Comparison of ENCODE assay signal across 1 cellular context in the genomic region with DNA sequence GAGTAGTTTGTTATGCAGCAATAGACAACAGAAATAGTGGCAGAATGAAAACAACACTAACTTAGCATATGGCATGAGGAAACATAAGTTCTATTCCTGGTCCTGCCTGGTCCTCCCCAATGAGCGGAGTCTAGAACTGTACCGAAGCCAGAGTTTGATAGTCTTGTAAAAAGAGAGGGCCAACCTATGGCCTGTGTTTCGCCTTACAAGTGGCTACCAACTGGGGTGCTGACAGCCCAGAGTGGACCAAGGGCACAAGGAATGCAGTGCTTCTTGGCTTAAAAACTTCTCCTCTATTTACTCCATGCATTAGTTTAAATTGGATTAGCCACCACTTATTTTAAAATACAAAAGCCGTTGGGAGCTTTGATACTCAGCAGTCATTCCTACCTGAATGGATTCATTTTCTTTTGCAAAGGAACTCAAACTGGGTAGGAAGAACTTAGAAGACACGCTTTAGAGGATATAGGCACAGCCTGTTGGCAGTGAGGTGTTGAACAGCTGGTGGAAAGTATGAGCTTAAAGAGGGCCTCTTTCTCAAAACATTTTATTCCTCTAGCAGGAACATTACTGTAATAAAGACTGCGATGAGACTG.
TF ChIP-seq lines count a peak whose summit lies in the region.

No MANE protein-coding gene starts in this region.

TF ChIP-seq in GM23338, 12 proteins besides CTCF, POLR2A, EP300 and RAD21 (continued from another document):
- TF ChIP-seq, protein P1, sequence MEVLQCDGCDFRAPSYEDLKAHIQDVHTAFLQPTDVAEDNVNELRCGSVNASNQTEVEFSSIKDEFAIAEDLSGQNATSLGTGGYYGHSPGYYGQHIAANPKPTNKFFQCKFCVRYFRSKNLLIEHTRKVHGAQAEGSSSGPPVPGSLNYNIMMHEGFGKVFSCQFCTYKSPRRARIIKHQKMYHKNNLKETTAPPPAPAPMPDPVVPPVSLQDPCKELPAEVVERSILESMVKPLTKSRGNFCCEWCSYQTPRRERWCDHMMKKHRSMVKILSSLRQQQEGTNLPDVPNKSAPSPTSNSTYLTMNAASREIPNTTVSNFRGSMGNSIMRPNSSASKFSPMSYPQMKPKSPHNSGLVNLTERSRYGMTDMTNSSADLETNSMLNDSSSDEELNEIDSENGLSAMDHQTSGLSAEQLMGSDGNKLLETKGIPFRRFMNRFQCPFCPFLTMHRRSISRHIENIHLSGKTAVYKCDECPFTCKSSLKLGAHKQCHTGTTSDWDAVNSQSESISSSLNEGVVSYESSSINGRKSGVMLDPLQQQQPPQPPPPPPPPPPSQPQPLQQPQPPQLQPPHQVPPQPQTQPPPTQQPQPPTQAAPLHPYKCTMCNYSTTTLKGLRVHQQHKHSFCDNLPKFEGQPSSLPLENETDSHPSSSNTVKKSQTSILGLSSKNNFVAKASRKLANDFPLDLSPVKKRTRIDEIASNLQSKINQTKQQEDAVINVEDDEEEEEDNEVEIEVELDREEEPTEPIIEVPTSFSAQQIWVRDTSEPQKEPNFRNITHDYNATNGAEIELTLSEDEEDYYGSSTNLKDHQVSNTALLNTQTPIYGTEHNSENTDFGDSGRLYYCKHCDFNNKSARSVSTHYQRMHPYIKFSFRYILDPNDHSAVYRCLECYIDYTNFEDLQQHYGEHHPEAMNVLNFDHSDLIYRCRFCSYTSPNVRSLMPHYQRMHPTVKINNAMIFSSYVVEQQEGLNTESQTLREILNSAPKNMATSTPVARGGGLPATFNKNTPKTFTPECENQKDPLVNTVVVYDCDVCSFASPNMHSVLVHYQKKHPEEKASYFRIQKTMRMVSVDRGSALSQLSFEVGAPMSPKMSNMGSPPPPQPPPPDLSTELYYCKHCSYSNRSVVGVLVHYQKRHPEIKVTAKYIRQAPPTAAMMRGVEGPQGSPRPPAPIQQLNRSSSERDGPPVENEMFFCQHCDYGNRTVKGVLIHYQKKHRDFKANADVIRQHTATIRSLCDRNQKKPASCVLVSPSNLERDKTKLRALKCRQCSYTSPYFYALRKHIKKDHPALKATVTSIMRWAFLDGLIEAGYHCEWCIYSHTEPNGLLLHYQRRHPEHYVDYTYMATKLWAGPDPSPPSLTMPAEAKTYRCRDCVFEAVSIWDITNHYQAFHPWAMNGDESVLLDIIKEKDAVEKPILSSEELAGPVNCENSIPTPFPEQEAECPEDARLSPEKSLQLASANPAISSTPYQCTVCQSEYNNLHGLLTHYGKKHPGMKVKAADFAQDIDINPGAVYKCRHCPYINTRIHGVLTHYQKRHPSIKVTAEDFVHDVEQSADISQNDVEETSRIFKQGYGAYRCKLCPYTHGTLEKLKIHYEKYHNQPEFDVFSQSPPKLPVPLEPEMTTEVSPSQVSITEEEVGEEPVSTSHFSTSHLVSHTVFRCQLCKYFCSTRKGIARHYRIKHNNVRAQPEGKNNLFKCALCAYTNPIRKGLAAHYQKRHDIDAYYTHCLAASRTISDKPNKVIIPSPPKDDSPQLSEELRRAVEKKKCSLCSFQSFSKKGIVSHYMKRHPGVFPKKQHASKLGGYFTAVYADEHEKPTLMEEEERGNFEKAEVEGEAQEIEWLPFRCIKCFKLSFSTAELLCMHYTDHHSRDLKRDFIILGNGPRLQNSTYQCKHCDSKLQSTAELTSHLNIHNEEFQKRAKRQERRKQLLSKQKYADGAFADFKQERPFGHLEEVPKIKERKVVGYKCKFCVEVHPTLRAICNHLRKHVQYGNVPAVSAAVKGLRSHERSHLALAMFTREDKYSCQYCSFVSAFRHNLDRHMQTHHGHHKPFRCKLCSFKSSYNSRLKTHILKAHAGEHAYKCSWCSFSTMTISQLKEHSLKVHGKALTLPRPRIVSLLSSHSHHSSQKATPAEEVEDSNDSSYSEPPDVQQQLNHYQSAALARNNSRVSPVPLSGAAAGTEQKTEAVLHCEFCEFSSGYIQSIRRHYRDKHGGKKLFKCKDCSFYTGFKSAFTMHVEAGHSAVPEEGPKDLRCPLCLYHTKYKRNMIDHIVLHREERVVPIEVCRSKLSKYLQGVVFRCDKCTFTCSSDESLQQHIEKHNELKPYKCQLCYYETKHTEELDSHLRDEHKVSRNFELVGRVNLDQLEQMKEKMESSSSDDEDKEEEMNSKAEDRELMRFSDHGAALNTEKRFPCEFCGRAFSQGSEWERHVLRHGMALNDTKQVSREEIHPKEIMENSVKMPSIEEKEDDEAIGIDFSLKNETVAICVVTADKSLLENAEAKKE (CRISPR knock-in tag; IDR thresholded peaks at IDR 0.05) = no peak
- TF ChIP-seq, protein P2, sequence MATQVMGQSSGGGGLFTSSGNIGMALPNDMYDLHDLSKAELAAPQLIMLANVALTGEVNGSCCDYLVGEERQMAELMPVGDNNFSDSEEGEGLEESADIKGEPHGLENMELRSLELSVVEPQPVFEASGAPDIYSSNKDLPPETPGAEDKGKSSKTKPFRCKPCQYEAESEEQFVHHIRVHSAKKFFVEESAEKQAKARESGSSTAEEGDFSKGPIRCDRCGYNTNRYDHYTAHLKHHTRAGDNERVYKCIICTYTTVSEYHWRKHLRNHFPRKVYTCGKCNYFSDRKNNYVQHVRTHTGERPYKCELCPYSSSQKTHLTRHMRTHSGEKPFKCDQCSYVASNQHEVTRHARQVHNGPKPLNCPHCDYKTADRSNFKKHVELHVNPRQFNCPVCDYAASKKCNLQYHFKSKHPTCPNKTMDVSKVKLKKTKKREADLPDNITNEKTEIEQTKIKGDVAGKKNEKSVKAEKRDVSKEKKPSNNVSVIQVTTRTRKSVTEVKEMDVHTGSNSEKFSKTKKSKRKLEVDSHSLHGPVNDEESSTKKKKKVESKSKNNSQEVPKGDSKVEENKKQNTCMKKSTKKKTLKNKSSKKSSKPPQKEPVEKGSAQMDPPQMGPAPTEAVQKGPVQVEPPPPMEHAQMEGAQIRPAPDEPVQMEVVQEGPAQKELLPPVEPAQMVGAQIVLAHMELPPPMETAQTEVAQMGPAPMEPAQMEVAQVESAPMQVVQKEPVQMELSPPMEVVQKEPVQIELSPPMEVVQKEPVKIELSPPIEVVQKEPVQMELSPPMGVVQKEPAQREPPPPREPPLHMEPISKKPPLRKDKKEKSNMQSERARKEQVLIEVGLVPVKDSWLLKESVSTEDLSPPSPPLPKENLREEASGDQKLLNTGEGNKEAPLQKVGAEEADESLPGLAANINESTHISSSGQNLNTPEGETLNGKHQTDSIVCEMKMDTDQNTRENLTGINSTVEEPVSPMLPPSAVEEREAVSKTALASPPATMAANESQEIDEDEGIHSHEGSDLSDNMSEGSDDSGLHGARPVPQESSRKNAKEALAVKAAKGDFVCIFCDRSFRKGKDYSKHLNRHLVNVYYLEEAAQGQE (IDR thresholded peaks at IDR 0.05; ENCODE audit: unreplicated experiment) = no peak
TF ChIP-seq in GM23338: peak in this region for 0.
